Comparison of ENCODE assay signal across 9 cellular contexts in genomic region chr5:127562252-127562651, GRCh38. TPM values are rescaled to one million over a fixed set of nuclear protein-coding genes. Genes with fewer than 3 reads are reported as not detected.
DNase-seq lines count a peak whose midpoint lies in the region; ATAC-seq and TF ChIP-seq lines count a peak whose summit lies in the region.
"Had no signal": no experiment of that assay in that cellular context is flagged by ENCODE, and none has a peak within 500 bp of the region (broad histone marks: within the 10 kb centered on the region; RNA-seq: fewer than 3 reads in every experiment).

No MANE protein-coding gene starts in this region.

- no peaks in the 10 kb centered on the region for H3K9me3 ChIP-seq in BE2C

- H3K36me3 ChIP-seq in BE2C (no peaks in the 10 kb centered on the region), H7 (replicated peaks; ENCODE audit: control insufficient read depth, insufficient read depth, low read length) (no peaks in the 10 kb centered on the region)

- peak; percentile 49 for TF ChIP-seq CTCF in BE2C (IDR thresholded peaks at IDR 0.05; ENCODE audit: low read depth, low read length)

- ATAC-seq in HG02642 (IDR thresholded peaks at IDR 0.05; ENCODE audit: poor library complexity, unreplicated experiment): no peak

- H3K4me1 ChIP-seq in BE2C: no peaks in the 10 kb centered on the region

- no peaks in the 10 kb centered on the region; the same call in 1 of the 2 replicates for H3K27me3 ChIP-seq in BE2C
- H3K27me3 ChIP-seq in H7 (ENCODE audit: control insufficient read depth, insufficient read depth, low read length): no peaks in the 10 kb centered on the region

- H3K4me3 ChIP-seq in BE2C (ENCODE audit: low read depth, low read length): no peak overlapping the region
- no peak overlapping the region for H3K4me3 ChIP-seq in H7 (ENCODE audit: insufficient read depth, low read depth, low read length)

- DNase-seq in BE2C (peak; percentile 12), H7 (peak; percentile 32), SW480 (ENCODE audit: low spot score) (peak; percentile 41), iPS-NIHi11 (ENCODE audit: low spot score) (peak; percentile 42), NCI-H345 treated with DMSO at 0.1 percent for 48 hours (lab: John Stamatoyannopoulos, UW; ENCODE audit: unreplicated experiment) (no peak), A172 (ENCODE audit: low spot score) (no peak)
- no peak for DNase-seq in activated CD4-positive, alpha-beta T cell treated with anti-CD3 and anti-CD28 coated beads, Interleukin-2, amount 50 U/mL, for 48 hours
- DNase-seq: activated CD4-positive, alpha-beta T cell treated with anti-CD3 and anti-CD28 coated beads, Interleukin-2, amount 50 U/mL, for 4 hours had no signal

RNA-seq across cellular contexts. Expression of gene PRRC1, which starts 44.8 kb away (rescaled TPM):
- polyA plus RNA-seq in BE2C (2012; ENCODE audit: insufficient read depth, insufficient read length, low read depth): 53.1 TPM
- 43.9 and 71.4 TPM in 2 replicates for total RNA-seq in H7 (2014; rRNA removed; shearing (Covaris generic))
- total RNA-seq in A172 (2014; rRNA removed; shearing (Covaris generic)): 39.8 and 66.4 TPM in 2 replicates

Comparison
In these comparisons a context has a peak if more than half of its experiments do, and no peak if none do; other contexts are left out.
1. DNase-seq: peak in BE2C (single experiment), H7 (single experiment), SW480 (single experiment) and iPS-NIHi11 (single experiment); none in NCI-H345 treated with DMSO at 0.1 percent for 48 hours (single experiment), activated CD4-positive, alpha-beta T cell treated with anti-CD3 and anti-CD28 coated beads, Interleukin-2, amount 50 U/mL, for 48 hours (0 of 2) and A172 (single experiment).